ENCODE assay signal across 2 cellular contexts in genomic region chr5:119356384-119357188, GRCh38.
TF ChIP-seq lines count a peak whose summit lies in the region.

No MANE protein-coding gene starts in this region.

TF ChIP-seq in K562, 482 proteins besides CTCF, POLR2A, EP300 and RAD21:
- TF ChIP-seq CEBPB (tag; IDR thresholded peaks at IDR 0.05), result peak; percentile 52; the same call in 1 of the 2 replicates
- no peak for TF ChIP-seq BCOR (IDR thresholded peaks at IDR 0.05)

TF ChIP-seq in HepG2, 621 proteins besides CTCF, POLR2A, EP300 and RAD21:
- no peak for TF ChIP-seq ZIK1 (CRISPR knock-in tag; IDR thresholded peaks at IDR 0.05; ENCODE audit: borderline replicate concordance, low read depth)
- no peak for TF ChIP-seq TBP (CRISPR knock-in tag; IDR thresholded peaks at IDR 0.05)
- peak; percentile 13; the same call in 1 of the 2 replicates for TF ChIP-seq CEBPB (IDR thresholded peaks at IDR 0.05; ENCODE audit: borderline replicate concordance, low read depth, low read length)
- TF ChIP-seq SUZ12 (IDR thresholded peaks at IDR 0.05; ENCODE audit: low read depth, low read length), result no peak
- no peak for TF ChIP-seq MEIS2 (CRISPR knock-in tag; IDR thresholded peaks at IDR 0.05)
